9 cellular contexts compared by ENCODE assay signal in genomic region chr1:2583871-2584341, GRCh38.
DNase-seq lines count a peak whose midpoint lies in the region; ATAC-seq and TF ChIP-seq lines count a peak whose summit lies in the region.
"Had no signal": no experiment of that assay in that cellular context is flagged by ENCODE, and none has a peak within 500 bp of the region (broad histone marks: within the 10 kb centered on the region; RNA-seq: fewer than 3 reads in every experiment).

No MANE protein-coding gene starts in this region.

- DNase-seq in NCI-H748 (lab: John Stamatoyannopoulos, UW; ENCODE audit: unreplicated experiment) (peak; percentile 43), NCI-H748 treated with DMSO at 0.1 percent for 48 hours (lab: John Stamatoyannopoulos, UW) (no peak), RWPE1 (ENCODE audit: low spot score) (no peak), NCI-H1436 treated with DMSO at 0.1 percent for 48 hours (lab: John Stamatoyannopoulos, UW) (no peak), retina (no peak)
- DNase-seq in effector memory CD4-positive, alpha-beta T cell, result peak in 2 of 3 donors; percentile 12 to 29

- peaks cover 73% of the 10 kb centered on the region for H3K4me1 Mint-ChIP-seq in stimulated activated memory B cell treated with anti-CD40 and anti-IgM and Interleukin-4, amounts not matched to agents 10 μg/mL and 1 μg/mL and 100 μg/mL, for 72 hours

- peaks cover 4% of the 10 kb centered on the region for H3K9me3 Mint-ChIP-seq in stimulated activated memory B cell treated with anti-CD40 and anti-IgM and Interleukin-4, amounts not matched to agents 10 μg/mL and 1 μg/mL and 100 μg/mL, for 72 hours

- peak overlapping the region; percentile 85 for H3K27ac Mint-ChIP-seq in stimulated activated memory B cell treated with anti-CD40 and anti-IgM and Interleukin-4, amounts not matched to agents 10 μg/mL and 1 μg/mL and 100 μg/mL, for 72 hours

- TF ChIP-seq CTCF in RWPE1 (conservative IDR thresholded peaks at IDR 0.05; ENCODE audit: low read depth), result no peak

- CTCF ChIA-PET in RWPE1 (lab: Yijun Ruan, JAX), result interaction anchor here (1.0 kb wide), 1 partner anchor 21 kb away, joined by 3 read pairs; no protein-coding TSS in a partner anchor

- no peak for ATAC-seq in stimulated activated memory B cell treated with anti-CD40 and anti-IgM and Interleukin-4, amounts not matched to agents 10 μg/mL and 1 μg/mL and 100 μg/mL, for 72 hours
- no peak for ATAC-seq in HG02610 (IDR thresholded peaks at IDR 0.05; ENCODE audit: unreplicated experiment)

- POLR2A ChIA-PET in RWPE1 (lab: Yijun Ruan, JAX; ENCODE audit: low non-redundant PET), result no interaction called here

- H3K27ac ChIP-seq in RWPE1, result 0 out of 2 replicates have a peak overlapping the region, but pooled peaks have one; percentile 19
- H3K27ac ChIP-seq in effector memory CD4-positive, alpha-beta T cell (ENCODE audit: insufficient read depth, low read length, poor library complexity, severe bottlenecking), result peak overlapping the region; percentile 95
- H3K27ac ChIP-seq: epithelial cell of prostate had no signal

- no peaks in the 10 kb centered on the region for H3K36me3 ChIP-seq in effector memory CD4-positive, alpha-beta T cell (ENCODE audit: control insufficient read depth, insufficient read depth, low read length)

- peaks cover 43% of the 10 kb centered on the region for H3K4me1 ChIP-seq in effector memory CD4-positive, alpha-beta T cell (ENCODE audit: control insufficient read depth, insufficient read depth, low read length, poor library complexity, severe bottlenecking)

- no peak overlapping the region for H3K4me3 Mint-ChIP-seq in stimulated activated memory B cell treated with anti-CD40 and anti-IgM and Interleukin-4, amounts not matched to agents 10 μg/mL and 1 μg/mL and 100 μg/mL, for 72 hours

- H3K27me3 ChIP-seq in effector memory CD4-positive, alpha-beta T cell (replicated peaks; ENCODE audit: control insufficient read depth, insufficient read depth, low read length, poor library complexity, severe bottlenecking), result no peaks in the 10 kb centered on the region

- no peaks in the 10 kb centered on the region for H3K27me3 Mint-ChIP-seq in stimulated activated memory B cell treated with anti-CD40 and anti-IgM and Interleukin-4, amounts not matched to agents 10 μg/mL and 1 μg/mL and 100 μg/mL, for 72 hours

- no peaks in the 10 kb centered on the region for H3K9me3 ChIP-seq in effector memory CD4-positive, alpha-beta T cell (ENCODE audit: control insufficient read depth, low read length)

- peaks cover 16% of the 10 kb centered on the region for H3K36me3 Mint-ChIP-seq in stimulated activated memory B cell treated with anti-CD40 and anti-IgM and Interleukin-4, amounts not matched to agents 10 μg/mL and 1 μg/mL and 100 μg/mL, for 72 hours

- no peak overlapping the region for H3K4me3 ChIP-seq in effector memory CD4-positive, alpha-beta T cell (ENCODE audit: insufficient read depth, low read depth, low read length, poor library complexity, severe bottlenecking)

Comparison
In these comparisons a context has a peak if more than half of its experiments do, and no peak if none do; other contexts are left out.
1. DNase-seq: peak in NCI-H748 (single experiment) and effector memory CD4-positive, alpha-beta T cell (2 of 3); none in NCI-H748 treated with DMSO at 0.1 percent for 48 hours (single experiment), RWPE1 (single experiment), NCI-H1436 treated with DMSO at 0.1 percent for 48 hours (single experiment) and retina (single experiment).